27 cellular contexts compared by ENCODE assay signal in the genomic region with DNA sequence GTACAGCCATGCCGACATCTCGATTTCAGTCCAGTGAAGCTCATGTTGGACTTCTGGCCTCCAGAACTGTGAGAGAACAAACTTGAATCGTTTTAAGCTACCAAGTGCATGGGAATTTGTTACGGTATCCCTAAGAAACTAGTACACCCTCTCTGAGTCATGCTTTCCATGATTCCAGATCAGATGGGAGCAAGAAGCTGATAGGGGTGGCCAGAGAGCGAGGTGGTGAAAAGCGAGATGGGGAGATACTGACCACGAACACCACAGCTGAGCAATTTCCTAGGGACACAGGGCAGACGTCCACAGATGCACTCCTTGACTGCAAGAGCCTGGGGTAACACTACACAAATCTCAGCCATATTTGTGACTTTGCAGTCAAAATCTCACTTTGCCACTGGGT. TPM values are rescaled to one million over a fixed set of nuclear protein-coding genes. Genes with fewer than 3 reads are reported as not detected.
DNase-seq lines count a peak whose midpoint lies in the region; TF ChIP-seq lines count a peak whose summit lies in the region.
"Had no signal": no experiment of that assay in that cellular context is flagged by ENCODE, and none has a peak within 500 bp of the region (broad histone marks: within the 10 kb centered on the region; RNA-seq: fewer than 3 reads in every experiment).

No MANE protein-coding gene starts in this region.

- H3K27me3 ChIP-seq in neural progenitor cell: no peaks in the 10 kb centered on the region

- no peaks in the 10 kb centered on the region for H3K9me3 ChIP-seq in neural progenitor cell (ENCODE audit: low read depth)
- H3K9me3 ChIP-seq: heart right ventricle, upper lobe of right lung had no signal

- H4K20me1 ChIP-seq in neural progenitor cell (ENCODE audit: low read depth): no peaks in the 10 kb centered on the region

- no peaks in the 10 kb centered on the region for H3K9me3 Mint-ChIP-seq in neural progenitor cell
- H3K9me3 Mint-ChIP-seq: activated naive CD4-positive, alpha-beta T cell treated with anti-CD3 and anti-CD28 coated beads, Interleukin-2, amount 50 U/mL, for 24 hours; effector memory CD8-positive, alpha-beta T cell; nephron progenitor cell; stimulated activated effector memory CD8-positive, alpha-beta T cell treated with anti-CD3 and anti-CD28 coated beads, Interleukin-12 subunit alpha, Interleukin-12 subunit beta, amount 100 ng/mL, for 72 hours had no signal

- H3K4me2 ChIP-seq in neural progenitor cell: no peak overlapping the region

- H3K4me3 Mint-ChIP-seq in neural progenitor cell: no peak overlapping the region
- H3K4me3 Mint-ChIP-seq: activated naive CD4-positive, alpha-beta T cell treated with anti-CD3 and anti-CD28 coated beads, Interleukin-2, amount 50 U/mL, for 24 hours; effector memory CD8-positive, alpha-beta T cell; nephron progenitor cell; stimulated activated effector memory CD8-positive, alpha-beta T cell treated with anti-CD3 and anti-CD28 coated beads, Interleukin-12 subunit alpha, Interleukin-12 subunit beta, amount 100 ng/mL, for 72 hours had no signal

- H3K9ac ChIP-seq in neural progenitor cell: no peak overlapping the region

- H3K4me1 ChIP-seq in neural progenitor cell: peaks cover 28% of the 10 kb centered on the region
- H3K4me1 ChIP-seq: heart right ventricle, upper lobe of right lung had no signal

- H3F3A ChIP-seq in neural progenitor cell (ENCODE audit: low read depth): peaks cover 14% of the 10 kb centered on the region

- H2AFZ ChIP-seq in neural progenitor cell (replicated peaks): no peak overlapping the region

- no peaks in the 10 kb centered on the region for H3K36me3 Mint-ChIP-seq in neural progenitor cell
- H3K36me3 Mint-ChIP-seq: activated naive CD4-positive, alpha-beta T cell treated with anti-CD3 and anti-CD28 coated beads, Interleukin-2, amount 50 U/mL, for 24 hours; stimulated activated effector memory CD8-positive, alpha-beta T cell treated with anti-CD3 and anti-CD28 coated beads, Interleukin-12 subunit alpha, Interleukin-12 subunit beta, amount 100 ng/mL, for 72 hours had no signal

- H3K27ac Mint-ChIP-seq in neural progenitor cell: peak overlapping the region; percentile 27
- H3K27ac Mint-ChIP-seq: activated naive CD4-positive, alpha-beta T cell treated with anti-CD3 and anti-CD28 coated beads, Interleukin-2, amount 50 U/mL, for 24 hours; effector memory CD8-positive, alpha-beta T cell; nephron progenitor cell; stimulated activated effector memory CD8-positive, alpha-beta T cell treated with anti-CD3 and anti-CD28 coated beads, Interleukin-12 subunit alpha, Interleukin-12 subunit beta, amount 100 ng/mL, for 72 hours had no signal

- no peaks in the 10 kb centered on the region for H3K79me2 ChIP-seq in neural progenitor cell (ENCODE audit: low read depth)

- H3K4me3 ChIP-seq in fibroblast of mammary gland (ENCODE audit: control insufficient read depth, low read depth, low read length) (no peak overlapping the region), neural progenitor cell (no peak overlapping the region)
- H3K4me3 ChIP-seq: heart right ventricle, upper lobe of right lung had no signal

- peaks cover 2% of the 10 kb centered on the region for H3K27me3 Mint-ChIP-seq in neural progenitor cell (ENCODE audit: insufficient read depth, low read depth)

- intact Hi-C loops in cardiac septum (cut with DNase I): no loop called here

- no peaks in the 10 kb centered on the region for H3K36me3 ChIP-seq in neural progenitor cell
- H3K36me3 ChIP-seq: heart right ventricle, upper lobe of right lung, WERI-Rb-1 had no signal

- DNase-seq in ELR (ENCODE audit: low read depth) (peak; percentile 29), SW480 (ENCODE audit: low spot score) (peak; percentile 16), fibroblast of mammary gland (ENCODE audit: low read depth) (peak; percentile 35), neural progenitor cell (ENCODE audit: low spot score) (no peak), KG1 (lab: John Stamatoyannopoulos, UW) (no peak), cardiac septum (ENCODE audit: low spot score) (no peak), NCI-H187 (lab: John Stamatoyannopoulos, UW) (no peak), NCI-H2107 (lab: John Stamatoyannopoulos, UW) (no peak)
- DNase-seq: activated CD4-positive, alpha-beta T cell treated with anti-CD3 and anti-CD28 coated beads for 4 hours; C1 segment of cervical spinal cord; caudate nucleus; DMS79; effector memory CD8-positive, alpha-beta T cell; foreskin fibroblast; heart right ventricle; mammary epithelial cell; NCI-H146; NCI-H446 treated with DMSO at 0.1 percent for 48 hours; NCI-H774; nephron progenitor cell; substantia nigra; SW 1271; T-helper 9 cell; upper lobe of right lung; WERI-Rb-1 had no signal

- no peak overlapping the region for H3K27ac ChIP-seq in neural progenitor cell
- H3K27ac ChIP-seq: heart right ventricle, upper lobe of right lung, WERI-Rb-1 had no signal

- peaks cover 34% of the 10 kb centered on the region for H3K4me1 Mint-ChIP-seq in neural progenitor cell
- H3K4me1 Mint-ChIP-seq: activated naive CD4-positive, alpha-beta T cell treated with anti-CD3 and anti-CD28 coated beads, Interleukin-2, amount 50 U/mL, for 24 hours; stimulated activated effector memory CD8-positive, alpha-beta T cell treated with anti-CD3 and anti-CD28 coated beads, Interleukin-12 subunit alpha, Interleukin-12 subunit beta, amount 100 ng/mL, for 72 hours had no signal

- TF ChIP-seq CTCF in fibroblast of mammary gland (conservative IDR thresholded peaks at IDR 0.05; ENCODE audit: control insufficient read depth, insufficient read depth, low read depth, low read length) (no peak), neural progenitor cell (IDR thresholded peaks at IDR 0.05) (no peak)

RNA-seq across cellular contexts. Expression of gene RCN1, which starts 22.7 kb away (rescaled TPM):
- total RNA-seq in neural progenitor cell (ENCODE audit: low replicate concordance) (172 and 246 TPM in 2 replicates), cardiac septum (26.0 TPM)

Comparison
In these comparisons a context has a peak if more than half of its experiments do, and no peak if none do; other contexts are left out.
1. DNase-seq: peak in ELR (single experiment), SW480 (single experiment) and fibroblast of mammary gland (single experiment); none in neural progenitor cell (single experiment), KG1 (single experiment), cardiac septum (single experiment), NCI-H187 (0 of 2) and NCI-H2107 (single experiment).